ENCODE assay signal across 1 cellular context in the genomic region with DNA sequence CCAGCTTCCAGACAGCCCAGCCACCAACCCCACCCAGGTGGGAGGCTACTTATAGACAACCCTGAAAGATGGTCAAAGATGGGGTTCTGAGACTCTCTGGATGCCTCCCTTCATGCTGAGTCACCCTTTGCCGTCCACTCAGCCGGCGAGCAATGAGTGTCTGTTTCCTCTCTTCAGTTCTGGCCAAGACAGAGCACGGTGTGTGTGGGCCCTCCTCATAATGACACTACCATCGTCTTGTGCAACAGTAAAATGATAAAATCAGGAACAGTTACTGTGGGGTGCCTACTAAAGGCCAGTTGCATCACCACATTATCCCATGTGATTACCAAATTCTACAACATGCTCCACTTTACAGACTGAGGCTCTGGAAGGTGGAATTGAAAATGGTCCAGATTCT.
TF ChIP-seq lines count a peak whose summit lies in the region.

No MANE protein-coding gene starts in this region.

TF ChIP-seq in K562, 482 proteins besides CTCF, POLR2A, EP300 and RAD21:
- TF ChIP-seq, protein P1, sequence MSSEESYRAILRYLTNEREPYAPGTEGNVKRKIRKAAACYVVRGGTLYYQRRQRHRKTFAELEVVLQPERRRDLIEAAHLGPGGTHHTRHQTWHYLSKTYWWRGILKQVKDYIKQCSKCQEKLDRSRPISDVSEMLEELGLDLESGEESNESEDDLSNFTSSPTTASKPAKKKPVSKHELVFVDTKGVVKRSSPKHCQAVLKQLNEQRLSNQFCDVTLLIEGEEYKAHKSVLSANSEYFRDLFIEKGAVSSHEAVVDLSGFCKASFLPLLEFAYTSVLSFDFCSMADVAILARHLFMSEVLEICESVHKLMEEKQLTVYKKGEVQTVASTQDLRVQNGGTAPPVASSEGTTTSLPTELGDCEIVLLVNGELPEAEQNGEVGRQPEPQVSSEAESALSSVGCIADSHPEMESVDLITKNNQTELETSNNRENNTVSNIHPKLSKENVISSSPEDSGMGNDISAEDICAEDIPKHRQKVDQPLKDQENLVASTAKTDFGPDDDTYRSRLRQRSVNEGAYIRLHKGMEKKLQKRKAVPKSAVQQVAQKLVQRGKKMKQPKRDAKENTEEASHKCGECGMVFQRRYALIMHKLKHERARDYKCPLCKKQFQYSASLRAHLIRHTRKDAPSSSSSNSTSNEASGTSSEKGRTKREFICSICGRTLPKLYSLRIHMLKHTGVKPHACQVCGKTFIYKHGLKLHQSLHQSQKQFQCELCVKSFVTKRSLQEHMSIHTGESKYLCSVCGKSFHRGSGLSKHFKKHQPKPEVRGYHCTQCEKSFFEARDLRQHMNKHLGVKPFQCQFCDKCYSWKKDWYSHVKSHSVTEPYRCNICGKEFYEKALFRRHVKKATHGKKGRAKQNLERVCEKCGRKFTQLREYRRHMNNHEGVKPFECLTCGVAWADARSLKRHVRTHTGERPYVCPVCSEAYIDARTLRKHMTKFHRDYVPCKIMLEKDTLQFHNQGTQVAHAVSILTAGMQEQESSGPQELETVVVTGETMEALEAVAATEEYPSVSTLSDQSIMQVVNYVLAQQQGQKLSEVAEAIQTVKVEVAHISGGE (CRISPR knock-in tag; IDR thresholded peaks at IDR 0.05), result no peak
- TF ChIP-seq RCOR1 (IDR thresholded peaks at IDR 0.05; ENCODE audit: borderline replicate concordance in 1 of 2, low read depth in 2 of 2, low read length in 2 of 2) (0 out of 4 replicates have a peak, but pooled peaks of 1 of the 2 experiments have one; percentile 8), ETV1 (tag; conservative IDR thresholded peaks at IDR 0.05; ENCODE audit: low read depth) (no peak), JUND (IDR thresholded peaks at IDR 0.05; ENCODE audit: borderline replicate concordance, low read depth, low read length) (peak; percentile 58; the same call in 1 of the 2 replicates), JUND (tag; IDR thresholded peaks at IDR 0.05; ENCODE audit: borderline replicate concordance, low read depth, low read length) (peak; percentile 29; the same call in 1 of the 3 replicates), MCM5 (IDR thresholded peaks at IDR 0.05; ENCODE audit: low read depth) (no peak), CTBP1 (IDR thresholded peaks at IDR 0.05; ENCODE audit: borderline replicate concordance) (peak; percentile 58), NFE2 (IDR thresholded peaks at IDR 0.05; ENCODE audit: low read depth) (peak; percentile 84), L3MBTL2 (IDR thresholded peaks at IDR 0.05) (peak; percentile 58), BACH1 (tag; IDR thresholded peaks at IDR 0.05) (peak; percentile 78), SMARCA5 (IDR thresholded peaks at IDR 0.05) (no peak), FOSL1 (tag; conservative IDR thresholded peaks at IDR 0.05) (peak; percentile 34; the same call in 1 of the 2 replicates), KLF16 (IDR thresholded peaks at IDR 0.05) (no peak), ATF7 (IDR thresholded peaks at IDR 0.05) (peak; percentile 39; the same call in 1 of the 2 replicates), NFE2L1 (tag; IDR thresholded peaks at IDR 0.05; ENCODE audit: borderline replicate concordance, low read depth) (0 out of 2 replicates have a peak, but pooled peaks have one; percentile 27), MAFK (IDR thresholded peaks at IDR 0.05; ENCODE audit: low read length) (peak; percentile 58; the same call in 1 of the 2 replicates), CEBPG (CRISPR knock-in tag; IDR thresholded peaks at IDR 0.05) (no peak), CEBPG (tag; conservative IDR thresholded peaks at IDR 0.05 in 1 of 2, IDR thresholded peaks at IDR 0.05 in 1 of 2) (peak; percentile 91 to 92), MAFF (IDR thresholded peaks at IDR 0.05; ENCODE audit: low read length) (peak; percentile 18; the same call in 1 of the 2 replicates), NCOA1 (IDR thresholded peaks at IDR 0.05; ENCODE audit: low read depth) (no peak), MCM3 (IDR thresholded peaks at IDR 0.05) (no peak), TRIM24 (IDR thresholded peaks at IDR 0.05) (peak in 1 of 2 experiments; percentile 56; a peak in 1 of 4 replicates), MAFG (tag; conservative IDR thresholded peaks at IDR 0.05) (peak; percentile 84), TBP (optimal IDR thresholded peaks at IDR 0.05; ENCODE audit: low read depth, low read length) (no peak), SETDB1 (IDR thresholded peaks at IDR 0.05; ENCODE audit: low read length) (no peak), ZNF316 (IDR thresholded peaks at IDR 0.05) (peak; percentile 50), NBN (IDR thresholded peaks at IDR 0.05; ENCODE audit: low read depth) (no peak), MYC (IDR thresholded peaks at IDR 0.05; ENCODE audit: low read depth, low read length) (0 out of 2 replicates have a peak, but pooled peaks have one; percentile 17), MYC (CRISPR knock-in tag; IDR thresholded peaks at IDR 0.05; ENCODE audit: borderline replicate concordance, low read depth) (no peak), SOX6 (IDR thresholded peaks at IDR 0.05) (peak; percentile 40; the same call in 1 of the 2 replicates), CEBPB (tag; IDR thresholded peaks at IDR 0.05) (peak; percentile 91), MYNN (IDR thresholded peaks at IDR 0.05) (no peak), MYNN (CRISPR knock-in tag; IDR thresholded peaks at IDR 0.05) (no peak), C11orf30 (IDR thresholded peaks at IDR 0.05; ENCODE audit: low read depth) (peak; percentile 66; the same call in 1 of the 2 replicates), NCOA4 (IDR thresholded peaks at IDR 0.05; ENCODE audit: partially characterized antibody) (no peak), ATF3 (IDR thresholded peaks at IDR 0.05) (peak; percentile 79), ATF3 (CRISPR knock-in tag; conservative IDR thresholded peaks at IDR 0.05) (no peak)
- TF ChIP-seq, protein P2, sequence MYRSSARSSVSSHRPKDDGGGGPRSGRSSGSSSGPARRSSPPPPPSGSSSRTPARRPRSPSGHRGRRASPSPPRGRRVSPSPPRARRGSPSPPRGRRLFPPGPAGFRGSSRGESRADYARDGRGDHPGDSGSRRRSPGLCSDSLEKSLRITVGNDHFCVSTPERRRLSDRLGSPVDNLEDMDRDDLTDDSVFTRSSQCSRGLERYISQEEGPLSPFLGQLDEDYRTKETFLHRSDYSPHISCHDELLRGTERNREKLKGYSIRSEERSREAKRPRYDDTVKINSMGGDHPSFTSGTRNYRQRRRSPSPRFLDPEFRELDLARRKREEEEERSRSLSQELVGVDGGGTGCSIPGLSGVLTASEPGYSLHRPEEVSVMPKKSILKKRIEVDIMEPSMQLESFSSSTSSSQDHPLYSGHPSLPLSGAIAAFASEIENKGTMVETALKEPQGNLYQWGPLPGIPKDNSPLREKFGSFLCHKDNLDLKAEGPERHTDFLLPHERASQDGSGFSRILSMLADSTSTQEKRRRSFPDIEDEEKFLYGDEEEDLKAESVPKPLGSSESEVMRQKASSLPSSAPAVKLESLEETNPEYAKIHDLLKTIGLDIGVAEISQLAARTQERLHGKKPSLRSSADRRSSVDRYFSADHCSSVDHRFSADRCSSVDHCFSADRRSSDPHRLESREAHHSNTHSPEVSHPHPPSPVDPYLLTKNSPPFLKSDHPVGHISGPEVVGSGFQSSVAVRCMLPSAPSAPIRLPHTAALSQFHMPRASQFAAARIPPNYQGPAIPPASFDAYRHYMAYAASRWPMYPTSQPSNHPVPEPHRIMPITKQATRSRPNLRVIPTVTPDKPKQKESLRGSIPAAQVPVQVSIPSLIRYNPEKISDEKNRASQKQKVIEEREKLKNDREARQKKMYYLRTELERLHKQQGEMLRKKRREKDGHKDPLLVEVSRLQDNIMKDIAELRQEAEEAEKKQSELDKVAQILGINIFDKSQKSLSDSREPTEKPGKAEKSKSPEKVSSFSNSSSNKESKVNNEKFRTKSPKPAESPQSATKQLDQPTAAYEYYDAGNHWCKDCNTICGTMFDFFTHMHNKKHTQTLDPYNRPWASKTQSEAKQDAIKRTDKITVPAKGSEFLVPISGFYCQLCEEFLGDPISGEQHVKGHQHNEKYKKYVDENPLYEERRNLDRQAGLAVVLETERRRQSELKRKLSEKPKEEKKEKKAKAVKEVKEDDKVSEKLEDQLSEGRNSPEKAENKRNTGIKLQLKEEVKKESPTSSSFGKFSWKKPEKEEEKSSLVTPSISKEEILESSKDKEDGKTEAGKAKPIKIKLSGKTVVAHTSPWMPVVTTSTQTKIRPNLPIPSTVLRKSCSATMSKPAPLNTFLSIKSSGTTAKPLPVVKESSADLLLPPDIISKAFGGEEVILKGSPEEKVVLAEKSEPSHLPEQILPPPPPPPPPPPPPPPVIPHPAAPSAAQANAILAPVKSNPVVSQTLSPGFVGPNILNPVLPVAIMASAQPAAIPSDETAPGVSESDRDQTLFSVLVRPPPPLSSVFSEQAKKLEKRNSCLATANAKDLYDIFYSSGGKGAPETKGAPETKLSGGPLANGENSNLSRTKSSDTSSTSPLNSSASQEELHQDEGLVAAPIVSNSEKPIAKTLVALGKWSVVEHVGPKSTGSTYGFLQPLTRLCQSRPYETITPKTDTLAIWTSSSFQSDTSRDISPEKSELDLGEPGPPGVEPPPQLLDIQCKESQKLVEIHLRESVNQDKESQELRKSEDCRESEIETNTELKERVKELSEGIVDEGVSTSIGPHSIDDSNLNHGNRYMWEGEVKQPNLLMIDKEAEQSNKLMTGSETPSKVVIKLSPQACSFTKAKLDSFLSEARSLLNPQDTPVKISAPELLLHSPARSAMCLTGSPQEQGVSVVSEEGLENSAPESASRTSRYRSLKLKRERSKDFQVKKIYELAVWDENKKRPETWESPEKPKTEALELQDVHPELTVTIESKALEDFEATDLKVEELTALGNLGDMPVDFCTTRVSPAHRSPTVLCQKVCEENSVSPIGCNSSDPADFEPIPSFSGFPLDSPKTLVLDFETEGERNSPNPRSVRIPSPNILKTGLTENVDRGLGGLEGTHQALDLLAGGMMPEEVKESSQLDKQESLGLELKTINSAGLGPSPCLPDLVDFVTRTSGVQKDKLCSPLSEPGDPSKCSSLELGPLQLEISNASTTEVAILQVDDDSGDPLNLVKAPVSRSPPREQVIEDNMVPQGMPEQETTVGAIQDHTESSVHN (IDR thresholded peaks at IDR 0.05; ENCODE audit: borderline replicate concordance in 1 of 2, low read depth in 1 of 2), result no peak
